Comparison of ENCODE assay signal across 26 cellular contexts in genomic region chr10:50467209-50467608, GRCh38.
DNase-seq lines count a peak whose midpoint lies in the region; ATAC-seq, FAIRE-seq and TF ChIP-seq lines count a peak whose summit lies in the region.
"Had no signal": no experiment of that assay in that cellular context is flagged by ENCODE, and none has a peak within 500 bp of the region (broad histone marks: within the 10 kb centered on the region; RNA-seq: fewer than 3 reads in every experiment).

No MANE protein-coding gene starts in this region.

- ATAC-seq in GM18870 (IDR thresholded peaks at IDR 0.05; ENCODE audit: unreplicated experiment) (peak; percentile 34), HG03354 (IDR thresholded peaks at IDR 0.05; ENCODE audit: poor library complexity, severe bottlenecking, unreplicated experiment) (peak; percentile 41), HG03045 (IDR thresholded peaks at IDR 0.05; ENCODE audit: unreplicated experiment) (no peak)
- ATAC-seq: CD8-positive, alpha-beta T cell; HCT116 had no signal

- FAIRE-seq in islet of Langerhans (lab: Jason Lieb, UNC): peak; percentile 83

- H3K9ac ChIP-seq in BLaER1 treated with 17β-estradiol and CSF1 and Interleukin-3, amounts not matched to agents 10 nM and 100 nM: no peak overlapping the region

- intact Hi-C loops in A673 (cut with micrococcal nuclease; ENCODE audit: unreplicated experiment): no loop called here

- H3K4me3 ChIP-seq in BLaER1 treated with 17β-estradiol and CSF1 and Interleukin-3, amounts not matched to agents 10 nM and 100 nM: no peak overlapping the region
- no peak overlapping the region for H3K4me3 ChIP-seq in A673 (ENCODE audit: low read depth, low read length, poor library complexity, severe bottlenecking)
- H3K4me3 ChIP-seq: Peyer's patch had no signal

- peaks cover 0 to 21% (median 4%) of the 10 kb centered on the region in 11 experiments; a peak in 10 of 22 replicates for H3K27me3 ChIP-seq in BLaER1 treated with 17β-estradiol and CSF1 and Interleukin-3, amounts not matched to agents 10 nM and 100 nM
- no peaks in the 10 kb centered on the region for H3K27me3 ChIP-seq in A673 (replicated peaks; ENCODE audit: insufficient read depth, low read depth, low read length, poor library complexity)
- H3K27me3 ChIP-seq: Peyer's patch had no signal

- DNase-seq in A673 (ENCODE audit: low spot score) (no peak), DMS 273 treated with DMSO at 0.1 percent for 48 hours (lab: John Stamatoyannopoulos, UW) (no peak)
- DNase-seq: AML-193; Caco-2; CD8-positive, alpha-beta T cell; DMS79 treated with DMSO at 0.1 percent for 48 hours; Karpas-422; NCI-H1092 treated with DMSO at 0.1 percent for 48 hours; NCI-H1436; NCI-H187; NCI-H2081 treated with DMSO at 0.1 percent for 48 hours; NCI-H2171; NCI-H226; NCI-H510A; NCI-H774; OCI-M1; Peyer's patch; SHP77 treated with DMSO at 0.1 percent for 48 hours; T-helper 9 cell had no signal

- H4K20me1 ChIP-seq in BLaER1 treated with 17β-estradiol and CSF1 and Interleukin-3, amounts not matched to agents 10 nM and 100 nM: peaks cover 0 to 52% (median 5%) of the 10 kb centered on the region in 11 experiments; a peak in 9 of 22 replicates

- peak overlapping the region in 8 of 11 experiments; percentile 17 to 72 (median 38); a peak in 14 of 22 replicates for H3K4me2 ChIP-seq in BLaER1 treated with 17β-estradiol and CSF1 and Interleukin-3, amounts not matched to agents 10 nM and 100 nM

- peaks cover 0 to 10% (median 0%) of the 10 kb centered on the region in 11 experiments; a peak in 4 of 22 replicates for H3K36me3 ChIP-seq in BLaER1 treated with 17β-estradiol and CSF1 and Interleukin-3, amounts not matched to agents 10 nM and 100 nM
- H3K36me3 ChIP-seq in A673 (ENCODE audit: insufficient read depth, low read length, poor library complexity, severe bottlenecking): no peaks in the 10 kb centered on the region
- H3K36me3 ChIP-seq: Peyer's patch had no signal

- BruUV-seq in A673 (replicated peaks; lab: Mats Ljungman, UMichigan): no TSS peak

- no peak for TF ChIP-seq CTCF in A673 (conservative IDR thresholded peaks at IDR 0.05; ENCODE audit: low read depth, low read length)

- POLR2A ChIA-PET in A673 (lab: Charles Lee; ENCODE audit: low non-redundant PET): no interaction called here

- CTCF ChIA-PET in A673 (lab: Charles Lee): no interaction called here

- H3K27ac ChIP-seq in BLaER1 treated with 17β-estradiol and CSF1 and Interleukin-3, amounts not matched to agents 10 nM and 100 nM: no peak overlapping the region
- H3K27ac ChIP-seq in A673 (ENCODE audit: low read depth, low read length, poor library complexity, severe bottlenecking): no peak overlapping the region
- H3K27ac ChIP-seq: C4-2B, Peyer's patch had no signal

- peaks cover 32 to 56% (median 39%) of the 10 kb centered on the region in 10 experiments for H3K4me1 ChIP-seq in BLaER1 treated with 17β-estradiol and CSF1 and Interleukin-3, amounts not matched to agents 10 nM and 100 nM
- H3K4me1 ChIP-seq in A673 (ENCODE audit: insufficient read depth, low read length, poor library complexity, severe bottlenecking): peaks cover 15% of the 10 kb centered on the region

- 0 out of 22 replicates have a peak, but pooled peaks cover 0 to 4% (median 0%) of the 10 kb centered on the region in 11 experiments for H3K9me3 ChIP-seq in BLaER1 treated with 17β-estradiol and CSF1 and Interleukin-3, amounts not matched to agents 10 nM and 100 nM (replicated peaks in 1 of 11)
- H3K9me3 ChIP-seq in A673 (ENCODE audit: low read depth, low read length, poor library complexity, severe bottlenecking): no peaks in the 10 kb centered on the region
- H3K9me3 ChIP-seq: Caco-2, Peyer's patch had no signal
